24 cellular contexts compared by ENCODE assay signal in genomic region chr6:72755752-72756151, GRCh38.
"Had no signal": no experiment of that assay in that cellular context is flagged by ENCODE, and none has a peak within 500 bp of the region (broad histone marks: within the 10 kb centered on the region; RNA-seq: fewer than 3 reads in every experiment).

No MANE protein-coding gene starts in this region.

- H3K4me1 ChIP-seq: breast epithelium had no signal

- DNase-seq: activated CD4-positive, alpha-beta memory T cell treated with anti-CD3 and anti-CD28 coated beads, Interleukin-2, amount 10 ng/mL, durations not matched to agents 7 days and 5 days; activated CD4-positive, alpha-beta T cell treated with anti-CD3 and anti-CD28 coated beads, Interleukin-2, amount 50 U/mL, for 1 hour; activated CD4-positive, CD25-positive, alpha-beta regulatory T cell; activated naive CD4-positive, alpha-beta T cell; activated T-cell treated with anti-CD3 and anti-CD28 coated beads for 4 hours; amygdala; central memory CD4-positive, alpha-beta T cell; MG63; NCI-H1105 treated with DMSO at 0.1 percent for 48 hours; NCI-H1436 treated with DMSO at 0.1 percent for 48 hours; NCI-H187; NCI-H2081; NCI-H2227 treated with DMSO at 0.1 percent for 48 hours; NCI-H446 treated with DMSO at 0.1 percent for 48 hours; NCI-H526; NCI-H82; T-cell; T-helper 2 cell; T1000 had no signal

- H3K36me3 ChIP-seq: breast epithelium, MG63 had no signal

- H3K27ac ChIP-seq: breast epithelium, KMS-11, SK-N-MC had no signal

- H3K4me1 Mint-ChIP-seq: activated CD4-positive, alpha-beta memory T cell treated with anti-CD3 and anti-CD28 coated beads, Interleukin-2, amount 10 ng/mL, durations not matched to agents 7 days and 5 days; T-cell had no signal

- H3K36me3 Mint-ChIP-seq: T-cell had no signal

- H3K4me2 ChIP-seq: KMS-11 had no signal

- H3K9me3 Mint-ChIP-seq: activated CD4-positive, alpha-beta memory T cell treated with anti-CD3 and anti-CD28 coated beads, Interleukin-2, amount 10 ng/mL, durations not matched to agents 7 days and 5 days; T-cell had no signal

- H3K27ac Mint-ChIP-seq: activated CD4-positive, alpha-beta memory T cell treated with anti-CD3 and anti-CD28 coated beads, Interleukin-2, amount 10 ng/mL, durations not matched to agents 7 days and 5 days; activated naive CD4-positive, alpha-beta T cell treated with anti-CD3 and anti-CD28 coated beads, Interleukin-2, amount 50 U/mL, for 24 hours; T-cell had no signal

- ATAC-seq: Right ventricle myocardium inferior, T-cell had no signal

- H3K4me3 ChIP-seq: breast epithelium, MG63, SK-N-MC had no signal

- H3K27me3 ChIP-seq: breast epithelium, MG63 had no signal

- H3K27me3 Mint-ChIP-seq: activated CD4-positive, alpha-beta memory T cell treated with anti-CD3 and anti-CD28 coated beads, Interleukin-2, amount 10 ng/mL, durations not matched to agents 7 days and 5 days; activated naive CD4-positive, alpha-beta T cell treated with anti-CD3 and anti-CD28 coated beads, Interleukin-2, amount 50 U/mL, for 24 hours; T-cell had no signal

- H3K9me3 ChIP-seq: breast epithelium, MG63 had no signal

- H3K4me3 Mint-ChIP-seq: activated CD4-positive, alpha-beta memory T cell treated with anti-CD3 and anti-CD28 coated beads, Interleukin-2, amount 10 ng/mL, durations not matched to agents 7 days and 5 days; activated naive CD4-positive, alpha-beta T cell treated with anti-CD3 and anti-CD28 coated beads, Interleukin-2, amount 50 U/mL, for 24 hours; T-cell had no signal
